Comparison of ENCODE assay signal across 32 cellular contexts in the genomic region with DNA sequence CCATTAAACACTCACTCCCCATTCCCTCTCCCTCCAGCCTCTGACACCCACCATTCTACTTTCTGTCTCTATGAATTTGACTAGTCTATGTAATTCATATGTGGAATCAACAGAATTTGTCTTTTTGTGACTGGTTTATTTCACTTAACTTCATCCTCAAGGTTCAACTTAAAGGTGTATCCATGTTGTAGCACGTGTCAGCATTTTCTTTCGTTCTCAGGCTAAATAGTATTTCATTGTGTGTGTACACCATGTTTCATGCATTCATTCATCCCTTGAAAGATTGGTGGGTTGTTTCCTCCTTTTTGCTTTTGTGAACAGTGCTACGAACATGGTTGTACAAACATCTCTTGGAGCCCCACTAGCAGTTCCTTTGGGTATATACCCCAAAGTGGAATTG. TPM values are rescaled to one million over a fixed set of nuclear protein-coding genes. Genes with fewer than 3 reads are reported as not detected.
"Had no signal": no experiment of that assay in that cellular context is flagged by ENCODE, and none has a peak within 500 bp of the region (broad histone marks: within the 10 kb centered on the region; RNA-seq: fewer than 3 reads in every experiment).

No MANE protein-coding gene starts in this region.

- H3K9me3 Mint-ChIP-seq: dendritic cell treated with granulocyte-macrophage colony-stimulating factor and Interleukin-4, amounts not matched to agents 40 ng/mL and 50 ng/mL, for 4 days; endodermal cell had no signal

- H3K9me3 ChIP-seq: colonic mucosa, esophagus muscularis mucosa, esophagus squamous epithelium, gastrocnemius medialis, gastroesophageal sphincter had no signal

- DNase-seq: colonic mucosa; cortex of kidney; dermis blood vessel endothelial cell; dorsolateral prefrontal cortex; effector CD4-positive, alpha-beta T cell; effector CD8-positive, alpha-beta T cell; effector memory CD4-positive, alpha-beta T cell; effector memory CD8-positive, alpha-beta T cell; endodermal cell; erythroblast; esophagus squamous epithelium; foreskin fibroblast; foreskin keratinocyte; foreskin melanocyte; gastrocnemius medialis; glutamatergic neuron; head of caudate nucleus; heart left ventricle; heart right ventricle had no signal

- H3K4me1 ChIP-seq: colonic mucosa, esophagus muscularis mucosa, foreskin keratinocyte, gastrocnemius medialis, gastroesophageal sphincter, heart left ventricle, heart right ventricle had no signal

- H3K4me3 ChIP-seq: colonic mucosa, coronary artery, dorsolateral prefrontal cortex, esophagus muscularis mucosa, esophagus squamous epithelium, gastrocnemius medialis, gastroesophageal sphincter, heart left ventricle, heart right ventricle had no signal

- ATAC-seq: effector memory CD8-positive, alpha-beta T cell; foreskin keratinocyte; gastrocnemius medialis; gastroesophageal sphincter; heart left ventricle; heart right ventricle had no signal

- H3K4me1 Mint-ChIP-seq: endodermal cell had no signal

- H3K4me3 Mint-ChIP-seq: dendritic cell treated with granulocyte-macrophage colony-stimulating factor and Interleukin-4, amounts not matched to agents 40 ng/mL and 50 ng/mL, for 4 days; effector memory CD8-positive, alpha-beta T cell; endodermal cell had no signal

- H3K27ac ChIP-seq: colonic mucosa, coronary artery, dorsolateral prefrontal cortex, epithelial cell of prostate, esophagus muscularis mucosa, esophagus squamous epithelium, foreskin keratinocyte, gastrocnemius medialis, gastroesophageal sphincter, heart left ventricle, heart right ventricle had no signal

- H3K27me3 ChIP-seq: colonic mucosa, dorsolateral prefrontal cortex had no signal

- H3K27ac Mint-ChIP-seq: dendritic cell treated with granulocyte-macrophage colony-stimulating factor and Interleukin-4, amounts not matched to agents 40 ng/mL and 50 ng/mL, for 4 days; effector memory CD8-positive, alpha-beta T cell; endodermal cell had no signal

- FAIRE-seq: colon, endometrium, endothelial cell of umbilical vein, frontal cortex had no signal

- H3K36me3 ChIP-seq: colonic mucosa, esophagus muscularis mucosa, esophagus squamous epithelium, gastrocnemius medialis, gastroesophageal sphincter, heart left ventricle, heart right ventricle had no signal

RNA-seq across cellular contexts. Expression of gene ATP2C2, which starts 36.0 kb away (rescaled TPM):
- total RNA-seq: dermis blood vessel endothelial cell, dermis microvascular lymphatic vessel endothelial cell, endothelial cell of umbilical vein, fibroblast of lung, fibroblast of villous mesenchyme, glomerular endothelial cell, heart left ventricle, heart right ventricle had no signal
- polyA plus RNA-seq: endothelial cell of umbilical vein, fibroblast of lung had no signal
